22 cellular contexts compared by ENCODE assay signal in genomic region chr10:27723436-27723835, GRCh38. TPM values are rescaled to one million over a fixed set of nuclear protein-coding genes. Genes with fewer than 3 reads are reported as not detected.
A peak's percentile ranks its signal among the peaks of the same experiment; 100 is the strongest.
DNase-seq lines count a peak whose midpoint lies in the region; ATAC-seq, FAIRE-seq and TF ChIP-seq lines count a peak whose summit lies in the region.
"Had no signal": no experiment of that assay in that cellular context is flagged by ENCODE, and none has a peak within 500 bp of the region (broad histone marks: within the 10 kb centered on the region; RNA-seq: fewer than 3 reads in every experiment).

No MANE protein-coding gene starts in this region.

- TF ChIP-seq CTCF in pancreas (IDR thresholded peaks at IDR 0.05) = no peak

- FAIRE-seq in pancreas (lab: Jason Lieb, UNC) = no peak
- FAIRE-seq: GM18507 had no signal

- H3K27ac ChIP-seq in SJCRH30 (no peak overlapping the region; the same call in 1 of the 2 replicates), stomach smooth muscle (ENCODE audit: low read length) (peak overlapping the region; percentile 13), pancreas (no peak overlapping the region)
- H3K27ac ChIP-seq: C4-2B, WERI-Rb-1 had no signal

- peak; percentile 93 for DNase-seq in EL
- DNase-seq in SJCRH30 = peak; percentile 27
- peak; percentile 99 for DNase-seq in fibroblast of peridontal ligament (ENCODE audit: extremely low read depth)
- DNase-seq in occipital lobe (lab: John Stamatoyannopoulos, UW) = no peak
- no peak for DNase-seq in SW480 (ENCODE audit: low spot score)
- DNase-seq in pancreas = no peak
- DNase-seq in HPDE6-E6E7 (ENCODE audit: extremely low spot score) = no peak
- DNase-seq: activated CD4-positive, alpha-beta T cell treated with anti-CD3 and anti-CD28 coated beads, Interleukin-2, amount 50 U/mL, for 48 hours; activated naive CD4-positive, alpha-beta T cell treated with anti-CD3 and anti-CD28 coated beads for 36 hours; activated T-cell treated with anti-CD3 and anti-CD28 coated beads, Interleukin-2, amount 50 U/mL, for 24 hours; DMS153; NCI-H1417 treated with DMSO at 0.1 percent for 48 hours; NCI-H69; Right ventricle myocardium superior; stimulated activated CD4-positive, alpha-beta T cell treated with anti-CD3 and anti-CD28 coated beads, Interleukin-2, amount 100 ng/mL, for 24 hours; stimulated activated naive CD8-positive, alpha-beta T cell treated with anti-CD3 and anti-CD28 coated beads, Interleukin-15, amount 100 ng/mL, for 72 hours; WERI-Rb-1 had no signal

- H3K4me1 ChIP-seq in SJCRH30 (peaks cover 18% of the 10 kb centered on the region), stomach smooth muscle (ENCODE audit: control insufficient read depth, insufficient read depth, low read length) (peaks cover 22% of the 10 kb centered on the region), pancreas (no peaks in the 10 kb centered on the region)

- H3K9ac ChIP-seq in stomach smooth muscle (ENCODE audit: low read length in 2 of 2) = no peak overlapping the region

- no peak overlapping the region for H3K4me3 ChIP-seq in SJCRH30
- H3K4me3 ChIP-seq in stomach smooth muscle (ENCODE audit: low read length in 2 of 2) = peak overlapping the region in 1 of 2 donors; percentile 23
- H3K4me3 ChIP-seq in pancreas = no peak overlapping the region

- H3K36me3 ChIP-seq in SJCRH30 (no peaks in the 10 kb centered on the region), stomach smooth muscle (ENCODE audit: control insufficient read depth in 2 of 2, insufficient read depth in 2 of 2, low read length in 2 of 2) (no peaks in the 10 kb centered on the region), pancreas (no peaks in the 10 kb centered on the region)
- H3K36me3 ChIP-seq: WERI-Rb-1 had no signal

- H3K9me3 ChIP-seq in SJCRH30 (replicated peaks) (no peaks in the 10 kb centered on the region), stomach smooth muscle (ENCODE audit: control insufficient read depth in 2 of 2, low read length in 2 of 2) (no peaks in the 10 kb centered on the region), pancreas (no peaks in the 10 kb centered on the region)

- H3K27me3 ChIP-seq in SJCRH30 (no peaks in the 10 kb centered on the region), stomach smooth muscle (ENCODE audit: control insufficient read depth in 1 of 2, insufficient read depth in 2 of 2, low read length in 2 of 2) (no peaks in the 10 kb centered on the region), pancreas (no peaks in the 10 kb centered on the region)

- intact Hi-C loops in pancreas (cut with DNase I) = no loop called here

- ATAC-seq in pancreas = no peak
- ATAC-seq: left lobe of liver; stimulated activated naive CD8-positive, alpha-beta T cell treated with anti-CD3 and anti-CD28 coated beads, Interleukin-15, amount 100 ng/mL, for 72 hours had no signal

RNA-seq across cellular contexts. Expression of gene MKX, which starts 22.2 kb away (rescaled TPM):
- 2.2 and 2.5 TPM in 2 replicates for total RNA-seq in SJCRH30 (2014; rRNA removed; shearing (Covaris generic))
- total RNA-seq in occipital lobe (0.94 TPM), pancreas (1 to 10 TPM in 1 of 6 donors, under 1 TPM in 5; 0.05 to 3.9 (median 0.19) TPM)
- under 1 TPM; 0.14 to 0.15 TPM for polyA plus RNA-seq in pancreas
- total RNA-seq: Right ventricle myocardium superior; T-helper 1 cell treated with Interleukin-12 subunit alpha and Interleukin-12 subunit beta and Interleukin-4 antibody, amounts not matched to agents 30 ng/mL and 1 ng/mL, for 36 hours had no signal

Comparison
In these comparisons a context has a peak if more than half of its experiments do, and no peak if none do; other contexts are left out.
1. DNase-seq: peak in EL (single experiment), SJCRH30 (2 of 2) and fibroblast of peridontal ligament (single experiment); none in occipital lobe (single experiment), SW480 (single experiment), pancreas (0 of 6) and HPDE6-E6E7 (single experiment).